Comparison of ENCODE assay signal across 12 cellular contexts in genomic region chr9:87107072-87107471, GRCh38.
DNase-seq lines count a peak whose midpoint lies in the region; ATAC-seq and TF ChIP-seq lines count a peak whose summit lies in the region.
"Had no signal": no experiment of that assay in that cellular context is flagged by ENCODE, and none has a peak within 500 bp of the region (broad histone marks: within the 10 kb centered on the region; RNA-seq: fewer than 3 reads in every experiment).

No MANE protein-coding gene starts in this region.

- peak overlapping the region; percentile 84 for H3K27ac ChIP-seq in mammary epithelial cell (ENCODE audit: insufficient read depth, low read depth, low read length)
- H3K27ac ChIP-seq: thyroid gland had no signal

- H3K36me3 Mint-ChIP-seq in T-helper 2 cell treated with Interferon-gamma antibody and Interleukin-4, amounts not matched to agents 5 μg/mL and 100 μg/mL, for 36 hours (ENCODE audit: low read depth), result no peaks in the 10 kb centered on the region
- H3K36me3 Mint-ChIP-seq: CD4-positive, alpha-beta memory T cell had no signal

- no peak for ATAC-seq in GM19035 (IDR thresholded peaks at IDR 0.05; ENCODE audit: unreplicated experiment)

- H3K9ac ChIP-seq in mammary epithelial cell (ENCODE audit: insufficient read depth, low read length), result no peak overlapping the region

- DNase-seq in Caki2 (ENCODE audit: low read depth) (peak; percentile 75), HT-29 (ENCODE audit: low spot score) (peak; percentile 17), mammary epithelial cell (peak; percentile 93), kidney epithelial cell (ENCODE audit: low read depth) (peak; percentile 55), KG1 (lab: John Stamatoyannopoulos, UW) (no peak)
- DNase-seq in T-helper 2 cell treated with Interferon-gamma antibody and Interleukin-4, amounts not matched to agents 5 μg/mL and 100 μg/mL, for 36 hours (ENCODE audit: low spot score), result no peak
- DNase-seq in activated effector memory CD4-positive, alpha-beta T cell treated with Interleukin-2 at 50 U/mL for 16 hours, result no peak
- DNase-seq: CD4-positive, alpha-beta memory T cell; NCI-H187; thyroid gland had no signal

- H3K27ac Mint-ChIP-seq in T-helper 2 cell treated with Interferon-gamma antibody and Interleukin-4, amounts not matched to agents 5 μg/mL and 100 μg/mL, for 36 hours, result no peak overlapping the region
- H3K27ac Mint-ChIP-seq: CD4-positive, alpha-beta memory T cell had no signal

- in situ Hi-C loops in Caki2 (cut with HindIII; ENCODE audit: low pct_unique_long_range_greater_than_20kb, low sequenced_read_pairs), result no loop called here
- in situ Hi-C loops in mammary epithelial cell (cut with MboI; ENCODE audit: low sequenced_read_pairs in 2 of 2), result loop anchor here (25.0 kb wide), 2 partner anchors 555 to 670 kb away; no protein-coding TSS in a partner anchor

- TF ChIP-seq CTCF in mammary epithelial cell (conservative IDR thresholded peaks at IDR 0.05 in 1 of 2, IDR thresholded peaks at IDR 0.05 in 1 of 2; ENCODE audit: extremely low read depth in 1 of 2, insufficient read depth in 1 of 2, low read depth in 1 of 2, low read length in 2 of 2) (peak in 1 of 2 donors; percentile 39), kidney epithelial cell (IDR thresholded peaks at IDR 0.05; ENCODE audit: insufficient read depth, low read length, poor library complexity, severe bottlenecking) (peak; percentile 41)

- intact Hi-C loops in mammary epithelial cell (cut with micrococcal nuclease), result loop anchor here (1.0 to 5.0 kb wide), 4 partner anchors 36 to 217 kb away; partner anchors contain the start of gene GAS1

- dilution Hi-C loops in mammary epithelial cell (cut with HindIII; ENCODE audit: low sequenced_read_pairs), result loop anchor here (5.0 kb wide), 1 partner anchor 105 kb away; no protein-coding TSS in a partner anchor

- BruUV-seq in mammary epithelial cell (replicated peaks; lab: Mats Ljungman, UMichigan), result no TSS peak

- H3K79me2 ChIP-seq in mammary epithelial cell (ENCODE audit: insufficient read depth, low read length), result no peaks in the 10 kb centered on the region

- H3K4me1 Mint-ChIP-seq in T-helper 2 cell treated with Interferon-gamma antibody and Interleukin-4, amounts not matched to agents 5 μg/mL and 100 μg/mL, for 36 hours (ENCODE audit: low read depth), result no peaks in the 10 kb centered on the region
- H3K4me1 Mint-ChIP-seq: central memory CD8-positive, alpha-beta T cell had no signal

- no peaks in the 10 kb centered on the region for H3K27me3 Mint-ChIP-seq in T-helper 2 cell treated with Interferon-gamma antibody and Interleukin-4, amounts not matched to agents 5 μg/mL and 100 μg/mL, for 36 hours (ENCODE audit: low read depth)

- H3K4me3 ChIP-seq in mammary epithelial cell (replicated peaks in 1 of 3; ENCODE audit: insufficient read depth in 1 of 3, low read depth in 2 of 3, low read length in 3 of 3) (no peak overlapping the region), kidney epithelial cell (ENCODE audit: low read depth, low read length) (no peak overlapping the region)
- H3K4me3 ChIP-seq: thyroid gland had no signal

- H3K4me3 Mint-ChIP-seq in T-helper 2 cell treated with Interferon-gamma antibody and Interleukin-4, amounts not matched to agents 5 μg/mL and 100 μg/mL, for 36 hours, result no peak overlapping the region
- H3K4me3 Mint-ChIP-seq: CD4-positive, alpha-beta memory T cell; central memory CD8-positive, alpha-beta T cell had no signal

- no peaks in the 10 kb centered on the region for H3K36me3 ChIP-seq in mammary epithelial cell (ENCODE audit: insufficient read depth, low read length)
- H3K36me3 ChIP-seq in kidney epithelial cell (ENCODE audit: control insufficient read depth, insufficient read depth, low read length), result no peaks in the 10 kb centered on the region
- H3K36me3 ChIP-seq: thyroid gland had no signal

- H2AFZ ChIP-seq in mammary epithelial cell (ENCODE audit: low read depth, low read length), result peak overlapping the region; percentile 76

- H3K27me3 ChIP-seq in mammary epithelial cell (ENCODE audit: insufficient read depth, low read length) (no peaks in the 10 kb centered on the region), kidney epithelial cell (ENCODE audit: control insufficient read depth, insufficient read depth, low read length) (no peaks in the 10 kb centered on the region)
- H3K27me3 ChIP-seq: thyroid gland had no signal

- H3K4me1 ChIP-seq in mammary epithelial cell (ENCODE audit: insufficient read depth, low read length), result peaks cover 37% of the 10 kb centered on the region

- CTCF ChIA-PET in mammary epithelial cell (lab: Charles Lee; ENCODE audit: low non-redundant PET), result interaction anchor here (0.9 kb wide), 1 partner anchor 128 kb away, joined by 3 read pairs; no protein-coding TSS in a partner anchor

- no peaks in the 10 kb centered on the region for H3K9me3 Mint-ChIP-seq in T-helper 2 cell treated with Interferon-gamma antibody and Interleukin-4, amounts not matched to agents 5 μg/mL and 100 μg/mL, for 36 hours
- H3K9me3 Mint-ChIP-seq: central memory CD8-positive, alpha-beta T cell had no signal

- 0% methylated on average over 1 of the region's 1 CpG for WGBS in mammary epithelial cell (ENCODE audit: low coverage, missing lambda C conversion rate)

- no peaks in the 10 kb centered on the region for H3K9me3 ChIP-seq in mammary epithelial cell (replicated peaks; ENCODE audit: insufficient read depth, low read length)
- H3K9me3 ChIP-seq: thyroid gland had no signal

- peak overlapping the region; percentile 25 for H3K4me2 ChIP-seq in mammary epithelial cell (ENCODE audit: insufficient read depth, low read depth, low read length)

- no peaks in the 10 kb centered on the region for H4K20me1 ChIP-seq in mammary epithelial cell (ENCODE audit: insufficient read depth, low read length)

Comparison
In these comparisons a context has a peak if more than half of its experiments do, and no peak if none do; other contexts are left out.
1. DNase-seq: peak in Caki2 (single experiment), HT-29 (single experiment), mammary epithelial cell (single experiment) and kidney epithelial cell (single experiment); none in T-helper 2 cell treated with Interferon-gamma antibody and Interleukin-4, amounts not matched to agents 5 μg/mL and 100 μg/mL, for 36 hours (single experiment), activated effector memory CD4-positive, alpha-beta T cell treated with Interleukin-2 at 50 U/mL for 16 hours (single experiment) and KG1 (single experiment).